Comparison of ENCODE assay signal across 1 cellular context in the genomic region with DNA sequence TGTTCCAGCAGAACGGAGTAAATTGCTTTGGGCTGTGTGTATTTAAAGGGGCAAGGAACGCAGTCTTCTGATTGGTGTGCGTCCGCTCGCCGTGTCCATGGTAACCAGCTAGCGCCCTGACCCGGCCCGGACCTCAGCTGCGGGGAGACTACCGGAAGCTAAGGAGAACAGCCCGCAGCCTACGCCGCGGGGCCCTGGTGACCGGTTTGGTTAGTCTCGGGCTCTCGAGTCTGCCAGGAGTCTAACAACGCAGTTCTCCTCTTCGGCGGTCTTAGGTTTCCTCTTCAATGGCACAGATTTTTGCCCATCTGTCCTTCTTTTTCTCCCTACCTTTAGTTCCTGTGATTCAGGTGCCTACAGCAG.
A peak's percentile ranks its signal among the peaks of the same experiment; 100 is the strongest.
TF ChIP-seq lines count a peak whose summit lies in the region.

No MANE protein-coding gene starts in this region.

TF ChIP-seq in K562, 482 proteins besides CTCF, POLR2A, EP300 and RAD21:
- TF ChIP-seq MAZ (CRISPR knock-in tag; conservative IDR thresholded peaks at IDR 0.05 in 1 of 2, IDR thresholded peaks at IDR 0.05 in 1 of 2) (no peak), RFX1 (IDR thresholded peaks at IDR 0.05) (peak; percentile 37), GATAD2A (IDR thresholded peaks at IDR 0.05) (no peak), THRA (IDR thresholded peaks at IDR 0.05) (no peak), MTF1 (CRISPR knock-in tag; IDR thresholded peaks at IDR 0.05; ENCODE audit: borderline replicate concordance) (no peak)
- TF ChIP-seq, protein P1, sequence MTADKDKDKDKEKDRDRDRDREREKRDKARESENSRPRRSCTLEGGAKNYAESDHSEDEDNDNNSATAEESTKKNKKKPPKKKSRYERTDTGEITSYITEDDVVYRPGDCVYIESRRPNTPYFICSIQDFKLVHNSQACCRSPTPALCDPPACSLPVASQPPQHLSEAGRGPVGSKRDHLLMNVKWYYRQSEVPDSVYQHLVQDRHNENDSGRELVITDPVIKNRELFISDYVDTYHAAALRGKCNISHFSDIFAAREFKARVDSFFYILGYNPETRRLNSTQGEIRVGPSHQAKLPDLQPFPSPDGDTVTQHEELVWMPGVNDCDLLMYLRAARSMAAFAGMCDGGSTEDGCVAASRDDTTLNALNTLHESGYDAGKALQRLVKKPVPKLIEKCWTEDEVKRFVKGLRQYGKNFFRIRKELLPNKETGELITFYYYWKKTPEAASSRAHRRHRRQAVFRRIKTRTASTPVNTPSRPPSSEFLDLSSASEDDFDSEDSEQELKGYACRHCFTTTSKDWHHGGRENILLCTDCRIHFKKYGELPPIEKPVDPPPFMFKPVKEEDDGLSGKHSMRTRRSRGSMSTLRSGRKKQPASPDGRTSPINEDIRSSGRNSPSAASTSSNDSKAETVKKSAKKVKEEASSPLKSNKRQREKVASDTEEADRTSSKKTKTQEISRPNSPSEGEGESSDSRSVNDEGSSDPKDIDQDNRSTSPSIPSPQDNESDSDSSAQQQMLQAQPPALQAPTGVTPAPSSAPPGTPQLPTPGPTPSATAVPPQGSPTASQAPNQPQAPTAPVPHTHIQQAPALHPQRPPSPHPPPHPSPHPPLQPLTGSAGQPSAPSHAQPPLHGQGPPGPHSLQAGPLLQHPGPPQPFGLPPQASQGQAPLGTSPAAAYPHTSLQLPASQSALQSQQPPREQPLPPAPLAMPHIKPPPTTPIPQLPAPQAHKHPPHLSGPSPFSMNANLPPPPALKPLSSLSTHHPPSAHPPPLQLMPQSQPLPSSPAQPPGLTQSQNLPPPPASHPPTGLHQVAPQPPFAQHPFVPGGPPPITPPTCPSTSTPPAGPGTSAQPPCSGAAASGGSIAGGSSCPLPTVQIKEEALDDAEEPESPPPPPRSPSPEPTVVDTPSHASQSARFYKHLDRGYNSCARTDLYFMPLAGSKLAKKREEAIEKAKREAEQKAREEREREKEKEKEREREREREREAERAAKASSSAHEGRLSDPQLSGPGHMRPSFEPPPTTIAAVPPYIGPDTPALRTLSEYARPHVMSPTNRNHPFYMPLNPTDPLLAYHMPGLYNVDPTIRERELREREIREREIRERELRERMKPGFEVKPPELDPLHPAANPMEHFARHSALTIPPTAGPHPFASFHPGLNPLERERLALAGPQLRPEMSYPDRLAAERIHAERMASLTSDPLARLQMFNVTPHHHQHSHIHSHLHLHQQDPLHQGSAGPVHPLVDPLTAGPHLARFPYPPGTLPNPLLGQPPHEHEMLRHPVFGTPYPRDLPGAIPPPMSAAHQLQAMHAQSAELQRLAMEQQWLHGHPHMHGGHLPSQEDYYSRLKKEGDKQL (CRISPR knock-in tag; IDR thresholded peaks at IDR 0.05; ENCODE audit: borderline replicate concordance): no peak
